1 cellular context compared by ENCODE assay signal in genomic region chr5:159207222-159207615, GRCh38.
TF ChIP-seq lines count a peak whose summit lies in the region.

No MANE protein-coding gene starts in this region.

TF ChIP-seq in K562, 482 proteins besides CTCF, POLR2A, EP300 and RAD21 (continued from another document):
- no peak for TF ChIP-seq BCOR (IDR thresholded peaks at IDR 0.05)
- TF ChIP-seq ZNF511 (CRISPR knock-in tag; IDR thresholded peaks at IDR 0.05) = no peak
- no peak for TF ChIP-seq MNT (conservative IDR thresholded peaks at IDR 0.05)
- TF ChIP-seq LCOR (CRISPR knock-in tag; IDR thresholded peaks at IDR 0.05) = no peak
- no peak for TF ChIP-seq DPF2 (IDR thresholded peaks at IDR 0.05)
- no peak for TF ChIP-seq PTTG1 (tag; IDR thresholded peaks at IDR 0.05; ENCODE audit: low read depth)
- no peak for TF ChIP-seq MTA3 (IDR thresholded peaks at IDR 0.05; ENCODE audit: borderline replicate concordance)
- TF ChIP-seq PRDM10 (IDR thresholded peaks at IDR 0.05; ENCODE audit: partially characterized antibody) = no peak
- TF ChIP-seq ZNF586 (CRISPR knock-in tag; conservative IDR thresholded peaks at IDR 0.05) = no peak
- 0 out of 2 replicates have a peak, but pooled peaks have one; percentile 16 for TF ChIP-seq NFRKB (IDR thresholded peaks at IDR 0.05; ENCODE audit: low read depth)
- no peak for TF ChIP-seq HMGN3 (IDR thresholded peaks at IDR 0.05; ENCODE audit: borderline replicate concordance, extremely low read depth, insufficient read length, low read depth, low read length)
